1 cellular context compared by ENCODE assay signal in the genomic region with DNA sequence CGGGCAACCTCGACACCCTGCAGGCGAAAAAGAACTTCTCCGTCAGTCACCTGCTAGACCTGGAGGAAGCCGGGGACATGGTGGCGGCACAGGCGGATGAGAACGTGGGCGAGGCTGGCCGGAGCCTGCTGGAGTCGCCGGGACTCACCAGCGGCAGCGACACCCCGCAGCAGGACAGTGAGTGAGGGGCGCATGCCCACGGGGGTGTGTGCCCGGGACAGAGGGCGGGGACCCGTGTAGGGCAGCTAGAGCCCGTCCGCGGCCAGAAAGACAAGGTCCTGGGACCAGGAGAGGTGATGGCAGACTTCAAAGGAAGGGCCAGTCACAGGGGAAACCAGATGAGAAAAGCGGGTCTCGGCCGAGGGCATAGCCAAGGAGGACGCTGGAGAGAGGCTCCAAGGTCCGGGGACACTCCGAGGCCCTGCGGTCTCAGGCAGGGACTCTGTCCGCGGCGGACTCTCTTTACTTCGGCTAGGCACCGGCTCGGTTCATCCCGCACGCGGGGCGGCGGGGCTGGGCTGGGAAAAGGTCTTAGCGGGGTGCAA.
TF ChIP-seq lines count a peak whose summit lies in the region.

No MANE protein-coding gene starts in this region.

TF ChIP-seq in HEK293, 187 proteins besides CTCF, POLR2A, EP300 and RAD21 (continued from another document):
- 0 out of 2 replicates have a peak, but pooled peaks have one; percentile 28 for TF ChIP-seq ZNF501 (tag by site-specific recombination; IDR thresholded peaks at IDR 0.05)
- TF ChIP-seq, protein P1, sequence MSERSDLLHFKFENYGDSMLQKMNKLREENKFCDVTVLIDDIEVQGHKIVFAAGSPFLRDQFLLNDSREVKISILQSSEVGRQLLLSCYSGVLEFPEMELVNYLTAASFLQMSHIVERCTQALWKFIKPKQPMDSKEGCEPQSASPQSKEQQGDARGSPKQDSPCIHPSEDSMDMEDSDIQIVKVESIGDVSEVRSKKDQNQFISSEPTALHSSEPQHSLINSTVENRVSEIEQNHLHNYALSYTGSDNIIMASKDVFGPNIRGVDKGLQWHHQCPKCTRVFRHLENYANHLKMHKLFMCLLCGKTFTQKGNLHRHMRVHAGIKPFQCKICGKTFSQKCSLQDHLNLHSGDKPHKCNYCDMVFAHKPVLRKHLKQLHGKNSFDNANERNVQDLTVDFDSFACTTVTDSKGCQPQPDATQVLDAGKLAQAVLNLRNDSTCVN (tag by site-specific recombination; optimal IDR thresholded peaks at IDR 0.05): peak; percentile 64
- no peak for TF ChIP-seq SP7 (tag by site-specific recombination; IDR thresholded peaks at IDR 0.05)
- 0 out of 2 replicates have a peak, but pooled peaks have one; percentile 22 for TF ChIP-seq GLI4 (tag by site-specific recombination; IDR thresholded peaks at IDR 0.05)
- TF ChIP-seq, protein P2, sequence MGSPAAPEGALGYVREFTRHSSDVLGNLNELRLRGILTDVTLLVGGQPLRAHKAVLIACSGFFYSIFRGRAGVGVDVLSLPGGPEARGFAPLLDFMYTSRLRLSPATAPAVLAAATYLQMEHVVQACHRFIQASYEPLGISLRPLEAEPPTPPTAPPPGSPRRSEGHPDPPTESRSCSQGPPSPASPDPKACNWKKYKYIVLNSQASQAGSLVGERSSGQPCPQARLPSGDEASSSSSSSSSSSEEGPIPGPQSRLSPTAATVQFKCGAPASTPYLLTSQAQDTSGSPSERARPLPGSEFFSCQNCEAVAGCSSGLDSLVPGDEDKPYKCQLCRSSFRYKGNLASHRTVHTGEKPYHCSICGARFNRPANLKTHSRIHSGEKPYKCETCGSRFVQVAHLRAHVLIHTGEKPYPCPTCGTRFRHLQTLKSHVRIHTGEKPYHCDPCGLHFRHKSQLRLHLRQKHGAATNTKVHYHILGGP (tag by site-specific recombination; IDR thresholded peaks at IDR 0.05): no peak
- peak; percentile 75 for TF ChIP-seq ZFHX2 (tag by site-specific recombination; conservative IDR thresholded peaks at IDR 0.05)
- no peak for TF ChIP-seq ZSCAN23 (tag by site-specific recombination; IDR thresholded peaks at IDR 0.05)
- TF ChIP-seq ZSCAN16 (tag by site-specific recombination; IDR thresholded peaks at IDR 0.05): no peak
- TF ChIP-seq RBAK (tag by site-specific recombination; IDR thresholded peaks at IDR 0.05): no peak
- no peak for TF ChIP-seq ZNF843 (tag by site-specific recombination; IDR thresholded peaks at IDR 0.05)
- TF ChIP-seq ZBTB7A (tag by site-specific recombination; IDR thresholded peaks at IDR 0.05; ENCODE audit: low read depth): no peak
- no peak for TF ChIP-seq ZNF776 (tag by site-specific recombination; IDR thresholded peaks at IDR 0.05; ENCODE audit: borderline replicate concordance)
- peak; percentile 44; the same call in 1 of the 2 replicates for TF ChIP-seq KLF9 (tag by site-specific recombination; IDR thresholded peaks at IDR 0.05; ENCODE audit: low read depth)
- TF ChIP-seq BCL11B (tag by site-specific recombination; IDR thresholded peaks at IDR 0.05; ENCODE audit: low read depth): no peak
- TF ChIP-seq, protein P3, sequence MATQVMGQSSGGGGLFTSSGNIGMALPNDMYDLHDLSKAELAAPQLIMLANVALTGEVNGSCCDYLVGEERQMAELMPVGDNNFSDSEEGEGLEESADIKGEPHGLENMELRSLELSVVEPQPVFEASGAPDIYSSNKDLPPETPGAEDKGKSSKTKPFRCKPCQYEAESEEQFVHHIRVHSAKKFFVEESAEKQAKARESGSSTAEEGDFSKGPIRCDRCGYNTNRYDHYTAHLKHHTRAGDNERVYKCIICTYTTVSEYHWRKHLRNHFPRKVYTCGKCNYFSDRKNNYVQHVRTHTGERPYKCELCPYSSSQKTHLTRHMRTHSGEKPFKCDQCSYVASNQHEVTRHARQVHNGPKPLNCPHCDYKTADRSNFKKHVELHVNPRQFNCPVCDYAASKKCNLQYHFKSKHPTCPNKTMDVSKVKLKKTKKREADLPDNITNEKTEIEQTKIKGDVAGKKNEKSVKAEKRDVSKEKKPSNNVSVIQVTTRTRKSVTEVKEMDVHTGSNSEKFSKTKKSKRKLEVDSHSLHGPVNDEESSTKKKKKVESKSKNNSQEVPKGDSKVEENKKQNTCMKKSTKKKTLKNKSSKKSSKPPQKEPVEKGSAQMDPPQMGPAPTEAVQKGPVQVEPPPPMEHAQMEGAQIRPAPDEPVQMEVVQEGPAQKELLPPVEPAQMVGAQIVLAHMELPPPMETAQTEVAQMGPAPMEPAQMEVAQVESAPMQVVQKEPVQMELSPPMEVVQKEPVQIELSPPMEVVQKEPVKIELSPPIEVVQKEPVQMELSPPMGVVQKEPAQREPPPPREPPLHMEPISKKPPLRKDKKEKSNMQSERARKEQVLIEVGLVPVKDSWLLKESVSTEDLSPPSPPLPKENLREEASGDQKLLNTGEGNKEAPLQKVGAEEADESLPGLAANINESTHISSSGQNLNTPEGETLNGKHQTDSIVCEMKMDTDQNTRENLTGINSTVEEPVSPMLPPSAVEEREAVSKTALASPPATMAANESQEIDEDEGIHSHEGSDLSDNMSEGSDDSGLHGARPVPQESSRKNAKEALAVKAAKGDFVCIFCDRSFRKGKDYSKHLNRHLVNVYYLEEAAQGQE (tag by site-specific recombination; IDR thresholded peaks at IDR 0.05): 0 out of 2 replicates have a peak, but pooled peaks have one; percentile 26
- TF ChIP-seq ZNF248 (tag by site-specific recombination; IDR thresholded peaks at IDR 0.05): no peak
- peak; percentile 53; the same call in 1 of the 2 replicates for TF ChIP-seq EGR2 (tag by site-specific recombination; IDR thresholded peaks at IDR 0.05; ENCODE audit: low read depth)
- peak; percentile 25; the same call in 1 of the 2 replicates for TF ChIP-seq ZXDB (tag by site-specific recombination; IDR thresholded peaks at IDR 0.05)
- no peak for TF ChIP-seq ZNF16 (tag by site-specific recombination; IDR thresholded peaks at IDR 0.05; ENCODE audit: low read depth)
- no peak; the same call in 1 of the 2 replicates for TF ChIP-seq KLF1 (tag by site-specific recombination; IDR thresholded peaks at IDR 0.05)
- TF ChIP-seq GLIS2 (tag by site-specific recombination; IDR thresholded peaks at IDR 0.05): no peak; the same call in none of the 2 replicates
